Comparison of ENCODE assay signal across 27 cellular contexts in genomic region chr6:160073272-160073671, GRCh38. TPM values are rescaled to one million over a fixed set of nuclear protein-coding genes. Genes with fewer than 3 reads are reported as not detected.
"Had no signal": no experiment of that assay in that cellular context is flagged by ENCODE, and none has a peak within 500 bp of the region (broad histone marks: within the 10 kb centered on the region; RNA-seq: fewer than 3 reads in every experiment).

No MANE protein-coding gene starts in this region.

- H3K27me3 Mint-ChIP-seq: naive thymus-derived CD4-positive, alpha-beta T cell had no signal

- DNase-seq: dorsolateral prefrontal cortex; effector CD4-positive, alpha-beta T cell; foreskin fibroblast; heart left ventricle; kidney; left cardiac atrium; left lung; mesendoderm; midbrain; naive thymus-derived CD4-positive, alpha-beta T cell; pancreas; small intestine; stimulated activated CD4-positive, alpha-beta T cell treated with anti-CD3 and anti-CD28 coated beads, Interleukin-15, amount 100 ng/mL, for 24 hours; stimulated activated CD4-positive, alpha-beta T cell treated with anti-CD3 and anti-CD28 coated beads, Interleukin-2, amount 100 ng/mL, for 48 hours; stimulated activated naive CD8-positive, alpha-beta T cell treated with anti-CD3 and anti-CD28 coated beads, Interleukin-15, Interleukin-2, amounts not matched to agents 100 U/mL and 50 U/mL, for 24 hours; transverse colon; upper lobe of right lung; uterus had no signal

- H3K27ac ChIP-seq: dorsolateral prefrontal cortex, epithelial cell of prostate, gastroesophageal sphincter, heart left ventricle, hepatocyte, left lung, neutrophil, pancreas, suprapubic skin, transverse colon, upper lobe of right lung, uterus had no signal

- H3K79me2 ChIP-seq: hepatocyte had no signal

- ATAC-seq: esophagus mucosa; gastroesophageal sphincter; heart left ventricle; left cardiac atrium; left lung; naive thymus-derived CD4-positive, alpha-beta T cell; stimulated activated naive CD8-positive, alpha-beta T cell treated with anti-CD3 and anti-CD28 coated beads, Interleukin-15, Interleukin-2, amounts not matched to agents 100 U/mL and 50 U/mL, for 24 hours; upper lobe of right lung had no signal

- FAIRE-seq: colon, kidney, pancreas, small intestine had no signal

- H3K4me2 ChIP-seq: hepatocyte had no signal

- H2AFZ ChIP-seq: hepatocyte had no signal

- H3K4me1 ChIP-seq: gastroesophageal sphincter, heart left ventricle, left lung, pancreas, suprapubic skin, transverse colon, upper lobe of right lung, uterus had no signal

- H3K27me3 ChIP-seq: dorsolateral prefrontal cortex, gastroesophageal sphincter, heart left ventricle, hepatocyte, left lung, neutrophil, pancreas, right lobe of liver, suprapubic skin, transverse colon, upper lobe of right lung, uterus had no signal

- H3K4me3 ChIP-seq: dorsolateral prefrontal cortex, gastroesophageal sphincter, heart left ventricle, hepatocyte, left lung, pancreas, right lobe of liver, suprapubic skin, transverse colon, upper lobe of right lung, uterus had no signal

- H3K4me3 Mint-ChIP-seq: naive thymus-derived CD4-positive, alpha-beta T cell had no signal

- H3K9me3 ChIP-seq: gastroesophageal sphincter, heart left ventricle, left lung, neutrophil, pancreas, right lobe of liver, suprapubic skin, transverse colon, upper lobe of right lung, uterus had no signal

- H3K36me3 ChIP-seq: uterus had no signal

RNA-seq across cellular contexts. Expression of gene SLC22A1, which starts 48.3 kb away (rescaled TPM):
- total RNA-seq: lung microvascular endothelial cell had no signal
- polyA plus RNA-seq: naive thymus-derived CD4-positive, alpha-beta T cell had no signal
